8 cellular contexts compared by ENCODE assay signal in genomic region chr11:66119348-66120133, GRCh38. TPM values are rescaled to one million over a fixed set of nuclear protein-coding genes. Genes with fewer than 3 reads are reported as not detected.
DNase-seq lines count a peak whose midpoint lies in the region; TF ChIP-seq lines count a peak whose summit lies in the region.

No MANE protein-coding gene starts in this region.

- TF ChIP-seq POLR2A in transverse colon (IDR thresholded peaks at IDR 0.05): no peak

- in situ Hi-C loops in transverse colon (cut with MboI; ENCODE audit: low pct_ligation_motif_present in 1 of 4, low pct_unique_long_range_greater_than_20kb in 1 of 4, low sequenced_read_pairs in 3 of 4): no loop called here

- H3K4me3 ChIP-seq in AG10803 (ENCODE audit: low read length) (no peak overlapping the region), transverse colon (no peak overlapping the region)

- intact Hi-C loops in transverse colon (cut with DNase I; ENCODE audit: low total_unique reads): no loop called here

- H3K4me1 ChIP-seq in transverse colon: peaks cover 0 to 15% (median 6%) of the 10 kb centered on the region in 4 donors

- DNase-seq in AG10803 (ENCODE audit: low read depth) (peak; percentile 75), HuH-7.5 (ENCODE audit: low spot score) (peak; percentile 65), cerebellar cortex (ENCODE audit: low spot score) (peak; percentile 27), lung microvascular endothelial cell (ENCODE audit: low read depth in 2 of 2) (peak; percentile 64 to 84), SHP77 treated with DMSO at 0.1 percent for 48 hours (lab: John Stamatoyannopoulos, UW) (no peak), NCI-H1105 (lab: John Stamatoyannopoulos, UW) (no peak), transverse colon (no peak)
- DNase-seq in activated CD4-positive, alpha-beta T cell treated with anti-CD3 and anti-CD28 coated beads for 48 hours: no peak

- H3K9me3 ChIP-seq in transverse colon: no peaks in the 10 kb centered on the region

- no peaks in the 10 kb centered on the region for H3K27me3 ChIP-seq in transverse colon

- TF ChIP-seq CTCF in AG10803 (conservative IDR thresholded peaks at IDR 0.05; ENCODE audit: low read length) (no peak), transverse colon (IDR thresholded peaks at IDR 0.05) (no peak)

- H3K36me3 ChIP-seq in transverse colon: no peaks in the 10 kb centered on the region

- TF ChIP-seq EP300 in transverse colon (IDR thresholded peaks at IDR 0.05; ENCODE audit: low read depth): no peak

- H3K27ac ChIP-seq in transverse colon: peak overlapping the region in 1 of 4 donors; percentile 28

- 56% methylated on average over 5 of the region's 5 CpGs; no CpG with 5 or more reads in 1 of the 2 donors for WGBS in transverse colon (ENCODE audit: low coverage in 1 of 2), 2 donors

RNA-seq across cellular contexts. Expression of gene PACS1, which starts 49.5 kb away (rescaled TPM):
- 17.2 and 22.6 TPM in 2 replicates for total RNA-seq in lung microvascular endothelial cell
- total RNA-seq in transverse colon: 10 to 100 TPM in 3 of 4 donors, 1 to 10 TPM in 1; 9.8 to 52.0 (median 27.2) TPM

Comparison
In these comparisons a context has a peak if more than half of its experiments do, and no peak if none do; other contexts are left out.
1. DNase-seq: peak in AG10803 (single experiment), HuH-7.5 (single experiment), cerebellar cortex (single experiment) and lung microvascular endothelial cell (2 of 2); none in SHP77 treated with DMSO at 0.1 percent for 48 hours (single experiment), NCI-H1105 (single experiment), transverse colon (single experiment) and activated CD4-positive, alpha-beta T cell treated with anti-CD3 and anti-CD28 coated beads for 48 hours (single experiment).